Comparison of ENCODE assay signal across 1 cellular context in the genomic region with DNA sequence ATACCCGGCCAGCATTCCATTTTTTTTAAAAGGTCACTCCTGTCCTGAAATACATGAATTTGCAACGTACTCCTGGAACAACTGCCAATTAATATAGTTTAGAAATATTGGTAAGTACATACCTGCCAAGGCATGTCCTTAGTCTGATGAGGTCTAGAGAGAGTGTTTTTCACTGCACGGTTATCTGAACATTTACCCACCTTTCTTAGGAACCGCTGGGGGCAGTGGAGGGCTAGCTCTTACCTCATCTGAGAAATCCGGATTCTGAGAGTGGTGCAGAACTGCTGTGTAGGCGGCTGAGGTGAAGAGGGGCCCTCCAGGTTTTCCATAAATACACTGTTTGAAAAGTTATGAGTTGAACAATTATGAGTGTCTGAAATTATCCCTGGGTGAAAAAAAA.
A peak's percentile ranks its signal among the peaks of the same experiment; 100 is the strongest.
TF ChIP-seq lines count a peak whose summit lies in the region.

No MANE protein-coding gene starts in this region.

TF ChIP-seq in HepG2, 621 proteins besides CTCF, POLR2A, EP300 and RAD21:
- no peak for TF ChIP-seq BRF2 (CRISPR knock-in tag; IDR thresholded peaks at IDR 0.05)
- peak; percentile 22; the same call in 1 of the 2 replicates for TF ChIP-seq STAG1 (CRISPR knock-in tag; IDR thresholded peaks at IDR 0.05)
